ENCODE assay signal across 30 cellular contexts in genomic region chr3:53079791-53080555, GRCh38.
"Had no signal": no experiment of that assay in that cellular context is flagged by ENCODE, and none has a peak within 500 bp of the region (broad histone marks: within the 10 kb centered on the region; RNA-seq: fewer than 3 reads in every experiment).

No MANE protein-coding gene starts in this region.

- H3K4me3 ChIP-seq: body of pancreas, esophagus squamous epithelium, left ventricle myocardium inferior, lung, mucosa of descending colon, right lobe of liver, smooth muscle cell, suprapubic skin, tibial artery, upper lobe of right lung had no signal

- H3K9me3 ChIP-seq: body of pancreas, esophagus squamous epithelium, left ventricle myocardium inferior, mucosa of descending colon, neutrophil, right lobe of liver, suprapubic skin, tibial artery, upper lobe of right lung had no signal

- H3K4me2 ChIP-seq: smooth muscle cell had no signal

- H3K36me3 ChIP-seq: left ventricle myocardium inferior, neutrophil, right lobe of liver, suprapubic skin, upper lobe of right lung had no signal

- H3K36me3 Mint-ChIP-seq: activated naive CD4-positive, alpha-beta T cell treated with anti-CD3 and anti-CD28 coated beads, Interleukin-2, amount 50 U/mL, for 24 hours had no signal

- DNase-seq: activated CD4-positive, alpha-beta T cell treated with anti-CD3 and anti-CD28 coated beads for 1 hour; activated CD4-positive, alpha-beta T cell treated with anti-CD3 and anti-CD28 coated beads, Interleukin-2, amount 10 ng/mL, durations not matched to agents 7 days and 5 days; activated CD8-positive, alpha-beta T cell treated with anti-CD3 and anti-CD28 coated beads for 36 hours; activated T-cell treated with anti-CD3 and anti-CD28 coated beads, Interleukin-2, amount 50 U/mL, for 1 hour; anterior cingulate cortex; body of pancreas; caudate nucleus; dermis blood vessel endothelial cell; effector CD8-positive, alpha-beta T cell; esophagus squamous epithelium; foreskin melanocyte; left ventricle myocardium inferior; mesendoderm; mucosa of descending colon; right lobe of liver; stimulated activated CD4-positive, alpha-beta T cell treated with anti-CD3 and anti-CD28 coated beads, Interleukin-15, amount 100 ng/mL, for 24 hours; stimulated activated CD4-positive, alpha-beta T cell treated with anti-CD3 and anti-CD28 coated beads, Interleukin-2, amount 100 ng/mL, for 24 hours; stimulated activated naive CD4-positive, alpha-beta T cell; T-helper 2 cell; upper lobe of right lung had no signal

- H3K27ac ChIP-seq: body of pancreas, epithelial cell of prostate, esophagus squamous epithelium, left ventricle myocardium inferior, neutrophil, right lobe of liver, suprapubic skin, tibial artery, upper lobe of right lung had no signal

- H3K27ac Mint-ChIP-seq: activated CD4-positive, alpha-beta T cell treated with anti-CD3 and anti-CD28 coated beads, Interleukin-2, amount 10 ng/mL, durations not matched to agents 7 days and 5 days; activated CD8-positive, alpha-beta T cell treated with anti-CD3 and anti-CD28 coated beads for 36 hours; activated naive CD4-positive, alpha-beta T cell treated with anti-CD3 and anti-CD28 coated beads, Interleukin-2, amount 50 U/mL, for 24 hours; nephron; progenitor cell of endocrine pancreas had no signal

- FAIRE-seq: endometrium had no signal

- H3K4me1 ChIP-seq: upper lobe of right lung had no signal

- H3K9me3 Mint-ChIP-seq: activated CD4-positive, alpha-beta T cell treated with anti-CD3 and anti-CD28 coated beads, Interleukin-2, amount 10 ng/mL, durations not matched to agents 7 days and 5 days; activated CD8-positive, alpha-beta T cell treated with anti-CD3 and anti-CD28 coated beads for 36 hours; activated naive CD4-positive, alpha-beta T cell treated with anti-CD3 and anti-CD28 coated beads, Interleukin-2, amount 50 U/mL, for 24 hours; nephron had no signal

- H3K4me1 Mint-ChIP-seq: activated CD4-positive, alpha-beta T cell treated with anti-CD3 and anti-CD28 coated beads, Interleukin-2, amount 10 ng/mL, durations not matched to agents 7 days and 5 days; activated naive CD4-positive, alpha-beta T cell treated with anti-CD3 and anti-CD28 coated beads, Interleukin-2, amount 50 U/mL, for 24 hours; nephron had no signal

- ATAC-seq: activated CD8-positive, alpha-beta T cell treated with anti-CD3 and anti-CD28 coated beads for 36 hours; body of pancreas; mucosa of descending colon; right lobe of liver; upper lobe of right lung had no signal

- H3K27me3 ChIP-seq: body of pancreas, esophagus squamous epithelium, neutrophil, right lobe of liver, suprapubic skin, tibial artery, upper lobe of right lung had no signal

- H3K4me3 Mint-ChIP-seq: activated CD4-positive, alpha-beta T cell treated with anti-CD3 and anti-CD28 coated beads, Interleukin-2, amount 10 ng/mL, durations not matched to agents 7 days and 5 days; activated CD8-positive, alpha-beta T cell treated with anti-CD3 and anti-CD28 coated beads for 36 hours; activated naive CD4-positive, alpha-beta T cell treated with anti-CD3 and anti-CD28 coated beads, Interleukin-2, amount 50 U/mL, for 24 hours; nephron had no signal
